ENCODE assay signal across 9 cellular contexts in the genomic region with DNA sequence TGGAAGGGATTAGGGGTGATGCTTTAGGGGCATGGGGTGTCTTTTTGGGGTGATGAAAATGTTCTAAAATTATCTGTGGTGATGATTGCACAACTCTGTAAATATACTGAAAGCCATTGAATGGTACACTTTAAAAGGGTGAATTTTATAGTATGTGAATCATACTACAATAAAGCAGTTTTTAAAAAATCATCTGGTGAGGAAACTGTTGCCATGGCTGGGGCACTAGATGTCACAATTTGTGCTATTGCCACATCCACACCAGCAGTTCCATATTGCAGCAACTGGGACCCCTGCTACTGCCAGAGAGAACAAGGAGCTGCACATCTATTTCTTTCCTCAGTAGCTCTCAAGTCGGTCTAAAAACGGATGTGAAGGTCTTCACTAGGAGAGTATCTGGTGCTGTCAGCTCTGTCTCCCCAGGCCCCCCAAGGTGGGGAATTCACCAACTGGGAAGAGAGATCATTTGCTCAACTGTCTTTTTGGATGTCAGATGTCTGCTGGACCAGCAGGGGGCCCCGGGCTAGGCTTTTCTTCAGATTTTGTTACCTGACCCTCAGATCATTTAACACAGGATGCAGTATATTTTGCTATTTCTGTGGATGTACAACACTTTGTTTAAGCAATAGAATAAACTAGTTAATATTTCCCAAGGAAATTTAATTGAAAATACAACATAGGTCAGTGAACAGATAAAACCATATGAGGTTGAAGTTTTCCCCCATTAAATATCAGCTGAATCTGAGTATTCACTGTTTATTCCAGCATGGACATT. TPM values are rescaled to one million over a fixed set of nuclear protein-coding genes. Genes with fewer than 3 reads are reported as not detected.
DNase-seq lines count a peak whose midpoint lies in the region; ATAC-seq and TF ChIP-seq lines count a peak whose summit lies in the region.
"Had no signal": no experiment of that assay in that cellular context is flagged by ENCODE, and none has a peak within 500 bp of the region (broad histone marks: within the 10 kb centered on the region; RNA-seq: fewer than 3 reads in every experiment).

No MANE protein-coding gene starts in this region.

- peaks cover 10% of the 10 kb centered on the region for H3K4me1 Mint-ChIP-seq in MCF 10A (ENCODE audit: insufficient read depth, unreplicated experiment)
- H3K4me1 Mint-ChIP-seq: activated naive CD4-positive, alpha-beta T cell treated with anti-CD3 and anti-CD28 coated beads, Interleukin-2, amount 50 U/mL, for 24 hours had no signal

- BruUV-seq in MCF 10A (replicated peaks; lab: Mats Ljungman, UMichigan), result no TSS peak

- POLR2A ChIA-PET in RWPE1 (lab: Yijun Ruan, JAX; ENCODE audit: low non-redundant PET) (no interaction called here), MCF 10A (lab: Yijun Ruan, JAX) (interaction anchor here (0.6 kb wide), 1 partner anchor 509 kb away, joined by 3 read pairs; no protein-coding TSS in a partner anchor)

- peak; percentile 50 for TF ChIP-seq CTCF in RWPE1 (conservative IDR thresholded peaks at IDR 0.05; ENCODE audit: low read depth)
- peak; percentile 43 for TF ChIP-seq CTCF in MCF 10A (IDR thresholded peaks at IDR 0.05; ENCODE audit: unreplicated experiment)
- no peak for TF ChIP-seq CTCF in neutrophil (IDR thresholded peaks at IDR 0.05)

- H3K9me3 ChIP-seq in neutrophil, result no peaks in the 10 kb centered on the region

- peak; percentile 3 to 56 (median 12) for DNase-seq in stimulated activated naive CD4-positive, alpha-beta T cell (lab: John Stamatoyannopoulos, UW)
- DNase-seq in stimulated activated naive CD4-positive, alpha-beta T cell treated with Interleukin-2 at 50 U/mL for 16 hours (lab: John Stamatoyannopoulos, UW), result no peak
- peak; percentile 60 for DNase-seq in RWPE1 (ENCODE audit: low spot score)
- DNase-seq in MCF 10A (ENCODE audit: unreplicated experiment), result peak; percentile 60
- DNase-seq in G401 (ENCODE audit: low spot score), result no peak

- no peaks in the 10 kb centered on the region for H3K27me3 Mint-ChIP-seq in MCF 10A (ENCODE audit: insufficient read depth, unreplicated experiment)
- H3K27me3 Mint-ChIP-seq: activated naive CD4-positive, alpha-beta T cell treated with anti-CD3 and anti-CD28 coated beads, Interleukin-2, amount 50 U/mL, for 24 hours had no signal

- intact Hi-C loops in MCF 10A (cut with micrococcal nuclease), result loop anchor here (1.0 to 2.0 kb wide), 2 partner anchors 156 to 380 kb away; no protein-coding TSS in a partner anchor

- peak overlapping the region; percentile 63 for H3K27ac Mint-ChIP-seq in MCF 10A (ENCODE audit: low read depth, unreplicated experiment)
- H3K27ac Mint-ChIP-seq: activated naive CD4-positive, alpha-beta T cell treated with anti-CD3 and anti-CD28 coated beads, Interleukin-2, amount 50 U/mL, for 24 hours had no signal

- in situ Hi-C loops in G401 (cut with HindIII; ENCODE audit: low sequenced_read_pairs), result no loop called here

- H3K36me3 Mint-ChIP-seq in MCF 10A (ENCODE audit: insufficient read depth, unreplicated experiment), result no peaks in the 10 kb centered on the region
- H3K36me3 Mint-ChIP-seq: activated naive CD4-positive, alpha-beta T cell treated with anti-CD3 and anti-CD28 coated beads, Interleukin-2, amount 50 U/mL, for 24 hours had no signal

- no peak overlapping the region for H3K4me3 Mint-ChIP-seq in MCF 10A (ENCODE audit: unreplicated experiment)
- H3K4me3 Mint-ChIP-seq: activated naive CD4-positive, alpha-beta T cell treated with anti-CD3 and anti-CD28 coated beads, Interleukin-2, amount 50 U/mL, for 24 hours had no signal

- H3K27me3 ChIP-seq in neutrophil, result no peaks in the 10 kb centered on the region

- H3K9me3 Mint-ChIP-seq in MCF 10A (ENCODE audit: unreplicated experiment), result no peaks in the 10 kb centered on the region
- H3K9me3 Mint-ChIP-seq: activated naive CD4-positive, alpha-beta T cell treated with anti-CD3 and anti-CD28 coated beads, Interleukin-2, amount 50 U/mL, for 24 hours had no signal

- no peaks in the 10 kb centered on the region for H3K36me3 ChIP-seq in neutrophil

- no peak overlapping the region for H3K4me3 ChIP-seq in neutrophil (ENCODE audit: low read depth in 1 of 2, low read length in 1 of 2)

- peaks cover 34 to 35% of the 10 kb centered on the region in 2 experiments for H3K4me1 ChIP-seq in neutrophil (ENCODE audit: control insufficient read depth in 1 of 2, insufficient read depth in 1 of 2, low read depth in 1 of 2, low read length in 1 of 2)

- H3K27ac ChIP-seq in RWPE1, result no peak overlapping the region
- peak overlapping the region; percentile 18 for H3K27ac ChIP-seq in neutrophil

- CTCF ChIA-PET in RWPE1 (lab: Yijun Ruan, JAX), result interaction anchor here (0.7 to 2.7 kb wide), 5 partner anchors 9 to 189 kb away, joined by 3 to 10 read pairs (median 3); partner anchors contain the start of gene CMYA5
- CTCF ChIA-PET in MCF 10A (lab: Yijun Ruan, JAX), result interaction anchor here (0.6 to 2.2 kb wide), 11 partner anchors 9 to 382 kb away, joined by 3 to 12 read pairs (median 5); no protein-coding TSS in a partner anchor

- ATAC-seq in HG02973 (IDR thresholded peaks at IDR 0.05; ENCODE audit: unreplicated experiment), result no peak
- no peak for ATAC-seq in GM19395 (IDR thresholded peaks at IDR 0.05; ENCODE audit: unreplicated experiment)

RNA-seq across cellular contexts. Expression of gene CMYA5, which starts 13.2 kb away (rescaled TPM):
- total RNA-seq in MCF 10A (2022), result 0.37 and 0.61 TPM in 2 replicates
- under 0.01 and 0.07 TPM in 2 replicates for total RNA-seq in G401 (2014; rRNA removed; shearing (Covaris generic))

Comparison
In these comparisons a context has a peak if more than half of its experiments do, and no peak if none do; other contexts are left out.
1. DNase-seq: peak in stimulated activated naive CD4-positive, alpha-beta T cell (6 of 6), RWPE1 (single experiment) and MCF 10A (single experiment); none in stimulated activated naive CD4-positive, alpha-beta T cell treated with Interleukin-2 at 50 U/mL for 16 hours (single experiment) and G401 (single experiment).